In the genomic region with DNA sequence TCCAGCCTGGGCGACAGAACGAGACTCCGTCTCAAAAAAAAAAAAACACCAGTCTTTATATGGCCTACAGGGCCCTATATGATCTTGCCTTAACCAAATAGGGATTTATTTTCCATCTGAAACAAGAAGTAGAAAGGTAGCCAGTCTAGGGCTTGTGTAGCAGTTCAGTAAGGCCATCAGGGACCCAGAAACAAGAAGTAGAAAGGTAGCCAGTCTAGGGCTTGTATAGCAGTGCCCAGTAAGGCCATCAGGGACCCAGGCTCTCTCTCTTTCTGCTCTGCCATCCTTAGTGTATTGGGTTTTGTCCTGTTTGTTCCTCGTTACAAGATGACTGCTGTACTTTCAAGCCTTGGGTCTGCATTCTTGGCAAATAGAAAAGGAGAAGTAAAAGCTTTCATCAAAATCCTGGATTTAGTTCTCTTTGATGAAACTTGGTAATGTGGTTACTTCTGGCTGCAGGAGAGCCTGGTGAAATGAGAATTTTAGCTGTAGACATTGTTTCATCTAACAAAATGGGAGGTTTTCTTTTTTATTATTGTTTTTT, we compare ENCODE assay signal across 18 cellular contexts. TPM values are rescaled to one million over a fixed set of nuclear protein-coding genes. Genes with fewer than 3 reads are reported as not detected.
DNase-seq lines count a peak whose midpoint lies in the region; ATAC-seq and TF ChIP-seq lines count a peak whose summit lies in the region.
"Had no signal": no experiment of that assay in that cellular context is flagged by ENCODE, and none has a peak within 500 bp of the region (broad histone marks: within the 10 kb centered on the region; RNA-seq: fewer than 3 reads in every experiment).

No MANE protein-coding gene starts in this region.

- peaks cover 99% of the 10 kb centered on the region for H3K79me2 ChIP-seq in Karpas-422 (ENCODE audit: low read length)

- POLR2A ChIA-PET in WTC11 (lab: Charles Lee): interaction anchor here (0.7 kb wide), 1 partner anchor 46 kb away, joined by 3 read pairs; the partner anchor contains the start of gene PKN2

- H3K27me3 Mint-ChIP-seq in CD14-positive monocyte (ENCODE audit: low read depth in 3 of 3): peaks cover 0 to 2% (median 0%) of the 10 kb centered on the region in 3 donors
- H3K27me3 Mint-ChIP-seq in WTC11 (ENCODE audit: low read depth): no peaks in the 10 kb centered on the region
- no peaks in the 10 kb centered on the region for H3K27me3 Mint-ChIP-seq in nephron progenitor cell (ENCODE audit: low read depth, poor library complexity)
- H3K27me3 Mint-ChIP-seq: activated CD8-positive, alpha-beta memory T cell treated with anti-CD3 and anti-CD28 coated beads, Interleukin-2, amount 10 ng/mL, durations not matched to agents 7 days and 5 days; T-cell had no signal

- H3K9ac ChIP-seq in Karpas-422 (ENCODE audit: low read length): no peak overlapping the region

- no peaks in the 10 kb centered on the region for H4K20me1 ChIP-seq in Karpas-422 (ENCODE audit: insufficient read depth, low read depth, low read length)

- H3K9me3 Mint-ChIP-seq in CD14-positive monocyte (peaks cover 3 to 8% (median 4%) of the 10 kb centered on the region in 7 donors), WTC11 (peaks cover 14% of the 10 kb centered on the region), nephron progenitor cell (peaks cover 29% of the 10 kb centered on the region)

- H3K4me3 ChIP-seq in Karpas-422 (ENCODE audit: low read length): no peak overlapping the region
- H3K4me3 ChIP-seq: dorsolateral prefrontal cortex, esophagus squamous epithelium, ovary had no signal

- intact Hi-C loops in CD14-positive monocyte (cut with micrococcal nuclease): no loop called here

- ATAC-seq in WTC11 (peak; percentile 60), HG03571 (IDR thresholded peaks at IDR 0.05; ENCODE audit: unreplicated experiment) (no peak), HG03439 (IDR thresholded peaks at IDR 0.05; ENCODE audit: unreplicated experiment) (no peak), GM21447 (IDR thresholded peaks at IDR 0.05; ENCODE audit: unreplicated experiment) (no peak)
- ATAC-seq: activated CD8-positive, alpha-beta memory T cell treated with anti-CD3 and anti-CD28 coated beads, Interleukin-2, amount 10 ng/mL, durations not matched to agents 7 days and 5 days; T-cell had no signal

- CTCF ChIA-PET in WTC11 (lab: Charles Lee): no interaction called here

- peaks cover 7% of the 10 kb centered on the region for H3K9me3 ChIP-seq in Karpas-422 (ENCODE audit: low read length)
- H3K9me3 ChIP-seq: Caco-2, ovary had no signal

- DNase-seq in CD14-positive monocyte (ENCODE audit: low spot score): no peak
- peak; percentile 56 for DNase-seq in Karpas-422
- no peak for DNase-seq in WTC11 (ENCODE audit: low spot score)
- no peak for DNase-seq in nephron progenitor cell
- no peak for DNase-seq in epidermal melanocyte (ENCODE audit: insufficient read length, low spot score)
- DNase-seq: activated CD4-positive, CD25-positive, alpha-beta regulatory T cell; activated CD8-positive, alpha-beta memory T cell treated with anti-CD3 and anti-CD28 coated beads, Interleukin-2, amount 10 ng/mL, durations not matched to agents 7 days and 5 days; Caco-2; dorsolateral prefrontal cortex; esophagus squamous epithelium; head of caudate nucleus; NCI-H526; ovary; stimulated activated naive CD4-positive, alpha-beta T cell treated with Interleukin-2 at 50 U/mL for 16 hours; T-cell had no signal

- peak overlapping the region; percentile 72 to 87 (median 77) for H3K27ac Mint-ChIP-seq in CD14-positive monocyte
- H3K27ac Mint-ChIP-seq in WTC11: peak overlapping the region; percentile 76
- H3K27ac Mint-ChIP-seq in nephron progenitor cell: peak overlapping the region; percentile 91
- H3K27ac Mint-ChIP-seq: activated CD8-positive, alpha-beta memory T cell treated with anti-CD3 and anti-CD28 coated beads, Interleukin-2, amount 10 ng/mL, durations not matched to agents 7 days and 5 days had no signal

- no peak overlapping the region for H2AFZ ChIP-seq in Karpas-422 (ENCODE audit: low read length)

- H3K36me3 Mint-ChIP-seq in CD14-positive monocyte (peaks cover 26 to 36% of the 10 kb centered on the region in 2 donors), WTC11 (peaks cover 17% of the 10 kb centered on the region), nephron progenitor cell (ENCODE audit: low read depth) (peaks cover 82% of the 10 kb centered on the region)

- H3K9me2 ChIP-seq in Karpas-422 (replicated peaks; ENCODE audit: insufficient read depth, low read length): no peaks in the 10 kb centered on the region

- peaks cover 16% of the 10 kb centered on the region; the same call in 1 of the 2 replicates for H3K36me3 ChIP-seq in Karpas-422 (ENCODE audit: insufficient read depth, low read length)
- H3K36me3 ChIP-seq: ovary had no signal

- H3K4me2 ChIP-seq in Karpas-422 (ENCODE audit: low read depth, low read length, poor library complexity, severe bottlenecking): peak overlapping the region; percentile 9

- H3K4me3 Mint-ChIP-seq in CD14-positive monocyte (no peak overlapping the region), WTC11 (no peak overlapping the region), nephron progenitor cell (no peak overlapping the region)
- H3K4me3 Mint-ChIP-seq: activated CD8-positive, alpha-beta memory T cell treated with anti-CD3 and anti-CD28 coated beads, Interleukin-2, amount 10 ng/mL, durations not matched to agents 7 days and 5 days; T-cell had no signal

- peaks cover 39% of the 10 kb centered on the region for H3K4me1 ChIP-seq in Karpas-422 (ENCODE audit: low read length)
- H3K4me1 ChIP-seq: Caco-2 had no signal

- TF ChIP-seq CTCF in CD14-positive monocyte (IDR thresholded peaks at IDR 0.05): no peak
- no peak for TF ChIP-seq CTCF in WTC11 (IDR thresholded peaks at IDR 0.05)
- TF ChIP-seq CTCF in nephron progenitor cell (IDR thresholded peaks at IDR 0.05): no peak

- no peaks in the 10 kb centered on the region for H3K27me3 ChIP-seq in Karpas-422 (ENCODE audit: low read length)
- H3K27me3 ChIP-seq: dorsolateral prefrontal cortex, esophagus squamous epithelium, ovary had no signal

- peaks cover 46% of the 10 kb centered on the region for H3K4me1 Mint-ChIP-seq in CD14-positive monocyte
- H3K4me1 Mint-ChIP-seq in WTC11: peaks cover 19% of the 10 kb centered on the region
- no peaks in the 10 kb centered on the region for H3K4me1 Mint-ChIP-seq in nephron progenitor cell

- H3K27ac ChIP-seq in Karpas-422 (ENCODE audit: low read length): peak overlapping the region; percentile 33; the same call in 1 of the 2 replicates

TF ChIP-seq in WTC11, 78 proteins besides CTCF, POLR2A, EP300 and RAD21 (continues in another document):
- TF ChIP-seq OVOL2 (CRISPR knock-in tag; IDR thresholded peaks at IDR 0.05; ENCODE audit: borderline replicate concordance) (no peak), USF2 (CRISPR knock-in tag; IDR thresholded peaks at IDR 0.05) (no peak), ZNF425 (CRISPR knock-in tag; conservative IDR thresholded peaks at IDR 0.05) (no peak), ZNF671 (CRISPR knock-in tag; IDR thresholded peaks at IDR 0.05) (no peak), TCF7 (CRISPR knock-in tag; IDR thresholded peaks at IDR 0.05; ENCODE audit: low read depth) (no peak), ATF3 (CRISPR knock-in tag; conservative IDR thresholded peaks at IDR 0.05) (no peak), ZNF121 (CRISPR knock-in tag; IDR thresholded peaks at IDR 0.05) (no peak), ESRRA (CRISPR knock-in tag; IDR thresholded peaks at IDR 0.05; ENCODE audit: borderline replicate concordance) (no peak), FOXJ3 (CRISPR knock-in tag; IDR thresholded peaks at IDR 0.05; ENCODE audit: borderline replicate concordance) (no peak), NFYB (CRISPR knock-in tag; conservative IDR thresholded peaks at IDR 0.05; ENCODE audit: low read depth) (no peak), GRHL2 (CRISPR knock-in tag; IDR thresholded peaks at IDR 0.05; ENCODE audit: insufficient replicate concordance, severe bottlenecking) (no peak), SMAD4 (CRISPR knock-in tag; IDR thresholded peaks at IDR 0.05) (no peak), TEAD1 (CRISPR knock-in tag; IDR thresholded peaks at IDR 0.05) (no peak)
- TF ChIP-seq, protein P1, sequence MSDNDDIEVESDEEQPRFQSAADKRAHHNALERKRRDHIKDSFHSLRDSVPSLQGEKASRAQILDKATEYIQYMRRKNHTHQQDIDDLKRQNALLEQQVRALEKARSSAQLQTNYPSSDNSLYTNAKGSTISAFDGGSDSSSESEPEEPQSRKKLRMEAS (CRISPR knock-in tag; IDR thresholded peaks at IDR 0.05): no peak

RNA-seq across cellular contexts. Expression of gene PKN2, which starts 46.1 kb away (rescaled TPM):
- polyA plus RNA-seq in CD14-positive monocyte: 1 to 10 TPM; 6.9 to 8.7 TPM
- 26.3 and 37.1 TPM in 2 replicates for total RNA-seq in Karpas-422 (2014; rRNA removed; shearing (Covaris generic); ENCODE audit: low replicate concordance)
- total RNA-seq in WTC11 (2021): 30.8 to 32.6 TPM (median 32.2 TPM) in 3 replicates
